ENCODE assay signal across 8 cellular contexts in genomic region chr16:25257504-25257955, GRCh38. TPM values are rescaled to one million over a fixed set of nuclear protein-coding genes. Genes with fewer than 3 reads are reported as not detected.
DNase-seq lines count a peak whose midpoint lies in the region; ATAC-seq and TF ChIP-seq lines count a peak whose summit lies in the region.

Gene ZKSCAN2, minus strand, starts transcription at chr16:25257845. Its CDS starts 718 bp downstream, at chr16:25257127.

- TF ChIP-seq RAD21 in Ishikawa (IDR thresholded peaks at IDR 0.05; ENCODE audit: low read depth): no peak

- TF ChIP-seq CTCF in gastroesophageal sphincter (IDR thresholded peaks at IDR 0.05): no peak

- H3K4me3 Mint-ChIP-seq in activated naive CD4-positive, alpha-beta T cell treated with anti-CD3 and anti-CD28 coated beads for 36 hours: peak within 1 kb of the TSS; percentile 89

- no CpG with 5 or more reads among the region's 65 CpGs for WGBS in gastroesophageal sphincter (ENCODE audit: low coverage in 1 of 2), 2 donors

- ATAC-seq in GM21619 (IDR thresholded peaks at IDR 0.05; ENCODE audit: unreplicated experiment): peak; percentile 80
- peak; percentile 97 for ATAC-seq in gastroesophageal sphincter

- no peaks in the 10 kb centered on the region for H3K9me3 Mint-ChIP-seq in activated naive CD4-positive, alpha-beta T cell treated with anti-CD3 and anti-CD28 coated beads for 36 hours

- TF ChIP-seq POLR2A in gastroesophageal sphincter (IDR thresholded peaks at IDR 0.05): peak; percentile 90 to 93

- no peaks in the 10 kb centered on the region for H3K27me3 ChIP-seq in SJCRH30
- H3K27me3 ChIP-seq in gastroesophageal sphincter: no peaks in the 10 kb centered on the region

- peaks cover 35% of the 10 kb centered on the region for H3K36me3 Mint-ChIP-seq in activated naive CD4-positive, alpha-beta T cell treated with anti-CD3 and anti-CD28 coated beads for 36 hours (ENCODE audit: low read depth)

- no peaks in the 10 kb centered on the region for H3K9me3 ChIP-seq in SJCRH30 (replicated peaks)
- H3K9me3 ChIP-seq in gastroesophageal sphincter: no peaks in the 10 kb centered on the region

- H3K4me1 ChIP-seq in SJCRH30 (no peaks in the 10 kb centered on the region), gastroesophageal sphincter (peaks cover 0 to 54% (median 21%) of the 10 kb centered on the region in 3 donors)

- peak within 1 kb of the TSS; percentile 90 for H3K27ac ChIP-seq in SJCRH30
- peak within 1 kb of the TSS; percentile 92 to 97 (median 94) for H3K27ac ChIP-seq in gastroesophageal sphincter

- CTCF ChIA-PET in activated naive CD4-positive, alpha-beta T cell treated with anti-CD3 and anti-CD28 coated beads for 36 hours (lab: Charles Lee): no interaction called here

- DNase-seq in EH (ENCODE audit: low read depth) (peak; percentile 92), SJCRH30 (peak; percentile 87), non-pigmented ciliary epithelial cell (ENCODE audit: low read depth) (peak; percentile 38), superior temporal gyrus (ENCODE audit: extremely low spot score) (peak; percentile 81)
- peak; percentile 87 for DNase-seq in activated naive CD4-positive, alpha-beta T cell treated with anti-CD3 and anti-CD28 coated beads for 36 hours

- H3K36me3 ChIP-seq in SJCRH30 (no peaks in the 10 kb centered on the region), gastroesophageal sphincter (peaks cover 0 to 32% of the 10 kb centered on the region in 2 donors)

- intact Hi-C loops in activated naive CD4-positive, alpha-beta T cell treated with anti-CD3 and anti-CD28 coated beads for 36 hours (cut with micrococcal nuclease): loop anchor here (1.0 kb wide), 1 partner anchor 24 kb away; no protein-coding TSS in a partner anchor

- H3K4me3 ChIP-seq in SJCRH30 (peak within 1 kb of the TSS; percentile 84), gastroesophageal sphincter (peak within 1 kb of the TSS; percentile 69 to 71)

- H3K27ac Mint-ChIP-seq in activated naive CD4-positive, alpha-beta T cell treated with anti-CD3 and anti-CD28 coated beads for 36 hours: peak within 1 kb of the TSS; percentile 97

- no peaks in the 10 kb centered on the region for H3K27me3 Mint-ChIP-seq in activated naive CD4-positive, alpha-beta T cell treated with anti-CD3 and anti-CD28 coated beads for 36 hours (ENCODE audit: low read depth)

- H3K4me1 Mint-ChIP-seq in activated naive CD4-positive, alpha-beta T cell treated with anti-CD3 and anti-CD28 coated beads for 36 hours (ENCODE audit: low read depth): peaks cover 61% of the 10 kb centered on the region

- TF ChIP-seq EP300 in Ishikawa (IDR thresholded peaks at IDR 0.05; ENCODE audit: borderline replicate concordance) (0 out of 2 replicates have a peak, but pooled peaks have one; percentile 9), gastroesophageal sphincter (IDR thresholded peaks at IDR 0.05) (no peak)

TF ChIP-seq in Ishikawa, 13 proteins besides CTCF, POLR2A, EP300 and RAD21:
- TF ChIP-seq YY1 (IDR thresholded peaks at IDR 0.05; ENCODE audit: low read depth): no peak
- TF ChIP-seq MAX (IDR thresholded peaks at IDR 0.05): peak; percentile 45; the same call in 1 of the 2 replicates
- TF ChIP-seq REST (IDR thresholded peaks at IDR 0.05; ENCODE audit: low read depth): no peak
- peak; percentile 36; the same call in 1 of the 2 replicates for TF ChIP-seq TAF1 (IDR thresholded peaks at IDR 0.05; ENCODE audit: low read depth)
TF ChIP-seq in Ishikawa: peak in this region for 2.

RNA-seq across cellular contexts. Expression of gene ZKSCAN2, which starts in this region (rescaled TPM):
- total RNA-seq in SJCRH30 (2014; rRNA removed; shearing (Covaris generic)): 8.2 and 8.8 TPM in 2 replicates
- total RNA-seq in activated naive CD4-positive, alpha-beta T cell treated with anti-CD3 and anti-CD28 coated beads for 36 hours: 1 to 10 TPM; 4.5 to 5.0 TPM
- 1 to 10 TPM; 3.6 to 6.8 (median 5.5) TPM for total RNA-seq in gastroesophageal sphincter

Comparison
In these comparisons a context has a peak if more than half of its experiments do, and no peak if none do; other contexts are left out.
1. Peak in every context shown above with its lines: DNase-seq, ATAC-seq, H3K4me3 ChIP-seq and H3K27ac ChIP-seq.
2. DNase-seq: peak in every context shown above with its lines; median percentile 92 in EH; 87 in SJCRH30; 87 in activated naive CD4-positive, alpha-beta T cell treated with anti-CD3 and anti-CD28 coated beads for 36 hours; 81 in superior temporal gyrus; 38 in non-pigmented ciliary epithelial cell.